ENCODE assay signal across 26 cellular contexts in genomic region chrX:68355629-68355920, GRCh38.
DNase-seq lines count a peak whose midpoint lies in the region; ATAC-seq and TF ChIP-seq lines count a peak whose summit lies in the region.
"Had no signal": no experiment of that assay in that cellular context is flagged by ENCODE, and none has a peak within 500 bp of the region (broad histone marks: within the 10 kb centered on the region; RNA-seq: fewer than 3 reads in every experiment).

No MANE protein-coding gene starts in this region.

- 67 to 78% (median 74%) methylated on average over 4 of the region's 4 CpGs for WGBS in spleen, 5 donors

- no peak for TF ChIP-seq POLR2A in spleen (IDR thresholded peaks at IDR 0.05)

- peak; percentile 43 for ATAC-seq in mucosa of descending colon
- ATAC-seq: activated naive CD8-positive, alpha-beta T cell treated with anti-CD3 and anti-CD28 coated beads, Interleukin-2, amount 50 U/mL, for 24 hours; CD8-positive, alpha-beta T cell; esophagus mucosa; naive thymus-derived CD8-positive, alpha-beta T cell had no signal

- intact Hi-C loops in mucosa of descending colon (cut with DNase I, micrococcal nuclease), result no loop called here
- intact Hi-C loops in spleen (cut with DNase I; ENCODE audit: low total_unique reads), result no loop called here

- peak; percentile 32 for DNase-seq in DMS53 treated with DMSO at 0.1 percent for 48 hours (lab: John Stamatoyannopoulos, UW; ENCODE audit: unreplicated experiment)
- DNase-seq in mucosa of descending colon, result peak in 1 of 3 donors; percentile 5
- no peak for DNase-seq in HuH-7.5 (ENCODE audit: low spot score)
- no peak for DNase-seq in NOMO-1 treated with dmso at 0.1 percent for 144 hours (lab: John Stamatoyannopoulos, UW; ENCODE audit: unreplicated experiment)
- DNase-seq in stimulated activated CD4-positive, alpha-beta T cell treated with anti-CD3 and anti-CD28 coated beads, Interleukin-12 subunit alpha, Interleukin-12 subunit beta, amount 100 ng/mL, for 4 hours, result no peak
- DNase-seq in spleen, result no peak
- DNase-seq: activated CD4-positive, alpha-beta T cell treated with anti-CD3 and anti-CD28 coated beads, Interleukin-2, amount 50 U/mL, for 48 hours; activated naive CD4-positive, alpha-beta T cell; activated naive CD8-positive, alpha-beta T cell treated with anti-CD3 and anti-CD28 coated beads, Interleukin-2, amount 50 U/mL, for 24 hours; activated T-cell treated with anti-CD3 and anti-CD28 coated beads, Interleukin-2, amount 50 U/mL, for 48 hours; CD8-positive, alpha-beta T cell; cerebellar nuclear complex; dermis blood vessel endothelial cell; DMS153; endodermal cell; midbrain; naive thymus-derived CD8-positive, alpha-beta T cell; NCI-H1048; NCI-H82; retina; T-helper 1 cell; tibial artery had no signal

- H3K27ac ChIP-seq in 22Rv1, result peak overlapping the region; percentile 46
- peak overlapping the region; percentile 67 for H3K27ac ChIP-seq in VCaP
- H3K27ac ChIP-seq in spleen, result no peak overlapping the region
- H3K27ac ChIP-seq: SK-N-MC, tibial artery had no signal

- H3K9me3 ChIP-seq in mucosa of descending colon (no peaks in the 10 kb centered on the region), spleen (no peaks in the 10 kb centered on the region)
- H3K9me3 ChIP-seq: tibial artery had no signal

- H3K36me3 ChIP-seq in mucosa of descending colon (ENCODE audit: low read depth), result no peaks in the 10 kb centered on the region
- H3K36me3 ChIP-seq in spleen, result no peaks in the 10 kb centered on the region
- H3K36me3 ChIP-seq: tibial artery had no signal

- no peak for TF ChIP-seq CTCF in 22Rv1 (IDR thresholded peaks at IDR 0.05)
- TF ChIP-seq CTCF in VCaP (conservative IDR thresholded peaks at IDR 0.05), result no peak
- no peak for TF ChIP-seq CTCF in mucosa of descending colon (IDR thresholded peaks at IDR 0.05)
- TF ChIP-seq CTCF in spleen (IDR thresholded peaks at IDR 0.05 in 8 of 11, conservative IDR thresholded peaks at IDR 0.05 in 3 of 11), result no peak

- peaks cover 0 to 6% (median 0%) of the 10 kb centered on the region in 7 donors for H3K27me3 ChIP-seq in spleen (replicated peaks in 1 of 7)
- H3K27me3 ChIP-seq: tibial artery had no signal

- no peak overlapping the region for H3K4me3 ChIP-seq in mucosa of descending colon
- no peak overlapping the region for H3K4me3 ChIP-seq in spleen
- H3K4me3 ChIP-seq: SK-N-MC, tibial artery had no signal

- H3K4me1 ChIP-seq in mucosa of descending colon (ENCODE audit: low read depth) (no peaks in the 10 kb centered on the region), spleen (no peaks in the 10 kb centered on the region)

Comparison
In these comparisons a context has a peak if more than half of its experiments do, and no peak if none do; other contexts are left out.
1. H3K27ac ChIP-seq: peak in 22Rv1 (single experiment) and VCaP (single experiment); none in spleen (0 of 8).